1 cellular context compared by ENCODE assay signal in the genomic region with DNA sequence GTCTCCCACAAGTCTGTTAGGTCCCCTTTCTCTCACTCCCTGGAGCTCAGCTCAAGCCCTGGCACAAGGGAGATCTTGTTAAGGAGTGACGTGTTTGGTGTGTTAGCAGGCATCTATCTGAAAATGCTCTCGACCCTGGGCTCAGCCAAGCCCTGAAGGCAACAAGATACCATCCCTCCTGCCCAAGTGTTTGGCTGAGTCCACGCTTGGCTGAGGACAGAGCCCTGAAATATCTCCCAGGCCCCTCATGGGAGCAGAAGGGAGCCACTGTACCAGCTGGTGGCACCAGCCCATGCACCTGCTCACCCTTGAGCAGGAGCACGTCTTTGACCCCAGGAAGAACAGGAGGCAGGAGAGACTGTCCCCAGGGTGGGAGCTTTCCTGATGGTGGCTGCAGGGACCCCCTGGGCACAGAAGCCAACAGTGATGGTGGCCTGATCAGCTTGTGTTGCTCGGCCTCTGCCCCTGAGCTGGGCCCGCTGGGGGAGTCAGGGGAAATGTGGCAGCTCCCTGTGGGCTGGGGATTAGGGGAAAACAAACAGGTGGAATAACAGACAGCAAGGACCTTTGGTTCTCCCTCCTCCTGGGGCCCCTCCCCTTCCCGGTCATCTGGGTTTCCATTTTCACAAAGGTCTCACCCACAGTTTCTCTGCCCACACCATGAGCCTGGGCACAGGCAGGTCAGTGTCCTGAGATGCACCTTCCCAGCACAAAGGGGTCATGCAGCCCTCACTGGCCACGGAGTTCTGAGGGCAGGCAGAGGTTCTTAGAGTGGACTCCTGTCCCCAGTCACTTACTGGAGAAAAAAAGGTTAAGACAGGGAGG.
TF ChIP-seq lines count a peak whose summit lies in the region.

No MANE protein-coding gene starts in this region.

TF ChIP-seq in A549, 52 proteins besides CTCF, POLR2A, EP300 and RAD21 (continued from another document):
- no peak for TF ChIP-seq E2F6 (IDR thresholded peaks at IDR 0.05; ENCODE audit: borderline replicate concordance, low read depth)
- no peak for TF ChIP-seq ZSCAN20 (CRISPR knock-in tag; IDR thresholded peaks at IDR 0.05)
